In the genomic region with DNA sequence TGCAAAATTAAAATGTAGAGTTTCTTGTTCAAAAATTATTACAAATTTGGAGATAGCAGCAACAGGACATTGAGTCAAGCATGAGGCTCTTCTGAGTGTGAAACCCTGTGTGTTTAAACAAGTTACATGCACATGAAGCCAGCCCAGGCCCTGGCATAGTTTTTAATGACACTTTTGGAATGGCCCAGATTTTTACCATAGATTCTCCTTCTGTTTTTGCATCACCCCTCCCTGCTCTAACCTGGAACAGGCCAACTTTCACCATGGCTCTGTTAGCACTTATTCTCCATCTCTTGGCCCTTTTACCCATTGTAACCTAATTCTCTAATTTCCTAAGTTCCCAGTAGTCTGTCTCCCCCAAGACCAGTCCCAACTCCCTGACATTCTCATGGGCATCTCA, we compare ENCODE assay signal across 2 cellular contexts.
TF ChIP-seq lines count a peak whose summit lies in the region.

No MANE protein-coding gene starts in this region.

TF ChIP-seq in SK-N-SH, 30 proteins besides CTCF, POLR2A, EP300 and RAD21 (continued from another document):
- TF ChIP-seq, protein P1, sequence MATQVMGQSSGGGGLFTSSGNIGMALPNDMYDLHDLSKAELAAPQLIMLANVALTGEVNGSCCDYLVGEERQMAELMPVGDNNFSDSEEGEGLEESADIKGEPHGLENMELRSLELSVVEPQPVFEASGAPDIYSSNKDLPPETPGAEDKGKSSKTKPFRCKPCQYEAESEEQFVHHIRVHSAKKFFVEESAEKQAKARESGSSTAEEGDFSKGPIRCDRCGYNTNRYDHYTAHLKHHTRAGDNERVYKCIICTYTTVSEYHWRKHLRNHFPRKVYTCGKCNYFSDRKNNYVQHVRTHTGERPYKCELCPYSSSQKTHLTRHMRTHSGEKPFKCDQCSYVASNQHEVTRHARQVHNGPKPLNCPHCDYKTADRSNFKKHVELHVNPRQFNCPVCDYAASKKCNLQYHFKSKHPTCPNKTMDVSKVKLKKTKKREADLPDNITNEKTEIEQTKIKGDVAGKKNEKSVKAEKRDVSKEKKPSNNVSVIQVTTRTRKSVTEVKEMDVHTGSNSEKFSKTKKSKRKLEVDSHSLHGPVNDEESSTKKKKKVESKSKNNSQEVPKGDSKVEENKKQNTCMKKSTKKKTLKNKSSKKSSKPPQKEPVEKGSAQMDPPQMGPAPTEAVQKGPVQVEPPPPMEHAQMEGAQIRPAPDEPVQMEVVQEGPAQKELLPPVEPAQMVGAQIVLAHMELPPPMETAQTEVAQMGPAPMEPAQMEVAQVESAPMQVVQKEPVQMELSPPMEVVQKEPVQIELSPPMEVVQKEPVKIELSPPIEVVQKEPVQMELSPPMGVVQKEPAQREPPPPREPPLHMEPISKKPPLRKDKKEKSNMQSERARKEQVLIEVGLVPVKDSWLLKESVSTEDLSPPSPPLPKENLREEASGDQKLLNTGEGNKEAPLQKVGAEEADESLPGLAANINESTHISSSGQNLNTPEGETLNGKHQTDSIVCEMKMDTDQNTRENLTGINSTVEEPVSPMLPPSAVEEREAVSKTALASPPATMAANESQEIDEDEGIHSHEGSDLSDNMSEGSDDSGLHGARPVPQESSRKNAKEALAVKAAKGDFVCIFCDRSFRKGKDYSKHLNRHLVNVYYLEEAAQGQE (IDR thresholded peaks at IDR 0.05; ENCODE audit: low read depth, low read length) = no peak
- TF ChIP-seq NRF1 (IDR thresholded peaks at IDR 0.05; ENCODE audit: low read depth, low read length) (no peak), GATA2 (CRISPR knock-in tag; IDR thresholded peaks at IDR 0.05) (no peak), NFIC (IDR thresholded peaks at IDR 0.05; ENCODE audit: borderline replicate concordance) (no peak), RXRA (IDR thresholded peaks at IDR 0.05; ENCODE audit: borderline replicate concordance, low read depth) (no peak), MXI1 (IDR thresholded peaks at IDR 0.05; ENCODE audit: low read depth, low read length) (no peak), RCOR1 (IDR thresholded peaks at IDR 0.05; ENCODE audit: low read length) (no peak), FOSL2 (IDR thresholded peaks at IDR 0.05; ENCODE audit: borderline replicate concordance, low read depth) (no peak)

TF ChIP-seq in SK-N-SH treated with all-trans-retinoic acid at 6 μM for 48 hours, 23 proteins besides CTCF, POLR2A, EP300 and RAD21:
- TF ChIP-seq, protein P2, sequence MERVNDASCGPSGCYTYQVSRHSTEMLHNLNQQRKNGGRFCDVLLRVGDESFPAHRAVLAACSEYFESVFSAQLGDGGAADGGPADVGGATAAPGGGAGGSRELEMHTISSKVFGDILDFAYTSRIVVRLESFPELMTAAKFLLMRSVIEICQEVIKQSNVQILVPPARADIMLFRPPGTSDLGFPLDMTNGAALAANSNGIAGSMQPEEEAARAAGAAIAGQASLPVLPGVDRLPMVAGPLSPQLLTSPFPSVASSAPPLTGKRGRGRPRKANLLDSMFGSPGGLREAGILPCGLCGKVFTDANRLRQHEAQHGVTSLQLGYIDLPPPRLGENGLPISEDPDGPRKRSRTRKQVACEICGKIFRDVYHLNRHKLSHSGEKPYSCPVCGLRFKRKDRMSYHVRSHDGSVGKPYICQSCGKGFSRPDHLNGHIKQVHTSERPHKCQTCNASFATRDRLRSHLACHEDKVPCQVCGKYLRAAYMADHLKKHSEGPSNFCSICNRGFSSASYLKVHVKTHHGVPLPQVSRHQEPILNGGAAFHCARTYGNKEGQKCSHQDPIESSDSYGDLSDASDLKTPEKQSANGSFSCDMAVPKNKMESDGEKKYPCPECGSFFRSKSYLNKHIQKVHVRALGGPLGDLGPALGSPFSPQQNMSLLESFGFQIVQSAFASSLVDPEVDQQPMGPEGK (CRISPR knock-in tag; IDR thresholded peaks at IDR 0.05; ENCODE audit: borderline replicate concordance) = no peak
- no peak for TF ChIP-seq OSR1 (CRISPR knock-in tag; IDR thresholded peaks at IDR 0.05)
- TF ChIP-seq, protein P3, sequence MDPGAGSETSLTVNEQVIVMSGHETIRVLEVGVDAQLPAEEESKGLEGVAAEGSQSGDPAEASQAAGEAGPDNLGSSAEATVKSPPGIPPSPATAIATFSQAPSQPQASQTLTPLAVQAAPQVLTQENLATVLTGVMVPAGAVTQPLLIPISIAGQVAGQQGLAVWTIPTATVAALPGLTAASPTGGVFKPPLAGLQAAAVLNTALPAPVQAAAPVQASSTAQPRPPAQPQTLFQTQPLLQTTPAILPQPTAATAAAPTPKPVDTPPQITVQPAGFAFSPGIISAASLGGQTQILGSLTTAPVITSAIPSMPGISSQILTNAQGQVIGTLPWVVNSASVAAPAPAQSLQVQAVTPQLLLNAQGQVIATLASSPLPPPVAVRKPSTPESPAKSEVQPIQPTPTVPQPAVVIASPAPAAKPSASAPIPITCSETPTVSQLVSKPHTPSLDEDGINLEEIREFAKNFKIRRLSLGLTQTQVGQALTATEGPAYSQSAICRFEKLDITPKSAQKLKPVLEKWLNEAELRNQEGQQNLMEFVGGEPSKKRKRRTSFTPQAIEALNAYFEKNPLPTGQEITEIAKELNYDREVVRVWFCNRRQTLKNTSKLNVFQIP (CRISPR knock-in tag; IDR thresholded peaks at IDR 0.05; ENCODE audit: borderline replicate concordance, low read depth) = no peak
- no peak for TF ChIP-seq ZFP30 (CRISPR knock-in tag; IDR thresholded peaks at IDR 0.05)
- TF ChIP-seq RARB (CRISPR knock-in tag; IDR thresholded peaks at IDR 0.05) = no peak
- no peak for TF ChIP-seq ISL1 (CRISPR knock-in tag; IDR thresholded peaks at IDR 0.05)
- TF ChIP-seq ARNTL (CRISPR knock-in tag; IDR thresholded peaks at IDR 0.05; ENCODE audit: borderline replicate concordance, low read depth) = no peak
- TF ChIP-seq BACH2 (CRISPR knock-in tag; IDR thresholded peaks at IDR 0.05; ENCODE audit: borderline replicate concordance) = no peak
- no peak for TF ChIP-seq TCF4 (CRISPR knock-in tag; IDR thresholded peaks at IDR 0.05; ENCODE audit: borderline replicate concordance)
- no peak for TF ChIP-seq ZNF70 (CRISPR knock-in tag; IDR thresholded peaks at IDR 0.05)
- TF ChIP-seq, protein P4, sequence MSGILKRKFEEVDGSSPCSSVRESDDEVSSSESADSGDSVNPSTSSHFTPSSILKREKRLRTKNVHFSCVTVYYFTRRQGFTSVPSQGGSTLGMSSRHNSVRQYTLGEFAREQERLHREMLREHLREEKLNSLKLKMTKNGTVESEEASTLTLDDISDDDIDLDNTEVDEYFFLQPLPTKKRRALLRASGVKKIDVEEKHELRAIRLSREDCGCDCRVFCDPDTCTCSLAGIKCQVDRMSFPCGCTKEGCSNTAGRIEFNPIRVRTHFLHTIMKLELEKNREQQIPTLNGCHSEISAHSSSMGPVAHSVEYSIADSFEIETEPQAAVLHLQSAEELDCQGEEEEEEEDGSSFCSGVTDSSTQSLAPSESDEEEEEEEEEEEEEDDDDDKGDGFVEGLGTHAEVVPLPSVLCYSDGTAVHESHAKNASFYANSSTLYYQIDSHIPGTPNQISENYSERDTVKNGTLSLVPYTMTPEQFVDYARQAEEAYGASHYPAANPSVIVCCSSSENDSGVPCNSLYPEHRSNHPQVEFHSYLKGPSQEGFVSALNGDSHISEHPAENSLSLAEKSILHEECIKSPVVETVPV (CRISPR knock-in tag; IDR thresholded peaks at IDR 0.05) = no peak
- no peak for TF ChIP-seq ZC3H10 (CRISPR knock-in tag; IDR thresholded peaks at IDR 0.05)
- TF ChIP-seq TOX (CRISPR knock-in tag; IDR thresholded peaks at IDR 0.05; ENCODE audit: borderline replicate concordance) = no peak
- TF ChIP-seq, protein P5, sequence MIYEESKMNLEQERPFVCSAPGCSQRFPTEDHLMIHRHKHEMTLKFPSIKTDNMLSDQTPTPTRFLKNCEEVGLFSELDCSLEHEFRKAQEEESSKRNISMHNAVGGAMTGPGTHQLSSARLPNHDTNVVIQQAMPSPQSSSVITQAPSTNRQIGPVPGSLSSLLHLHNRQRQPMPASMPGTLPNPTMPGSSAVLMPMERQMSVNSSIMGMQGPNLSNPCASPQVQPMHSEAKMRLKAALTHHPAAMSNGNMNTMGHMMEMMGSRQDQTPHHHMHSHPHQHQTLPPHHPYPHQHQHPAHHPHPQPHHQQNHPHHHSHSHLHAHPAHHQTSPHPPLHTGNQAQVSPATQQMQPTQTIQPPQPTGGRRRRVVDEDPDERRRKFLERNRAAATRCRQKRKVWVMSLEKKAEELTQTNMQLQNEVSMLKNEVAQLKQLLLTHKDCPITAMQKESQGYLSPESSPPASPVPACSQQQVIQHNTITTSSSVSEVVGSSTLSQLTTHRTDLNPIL (CRISPR knock-in tag; IDR thresholded peaks at IDR 0.05; ENCODE audit: low read depth) = no peak
